Comparison of ENCODE assay signal across 1 cellular context in genomic region chr17:44029736-44030135, GRCh38.
A peak's percentile ranks its signal among the peaks of the same experiment; 100 is the strongest.
TF ChIP-seq lines count a peak whose summit lies in the region.

No MANE protein-coding gene starts in this region.

TF ChIP-seq in HepG2, 621 proteins besides CTCF, POLR2A, EP300 and RAD21:
- TF ChIP-seq SIX4 (CRISPR knock-in tag; IDR thresholded peaks at IDR 0.05) (no peak), RBM22 (optimal IDR thresholded peaks at IDR 0.05; ENCODE audit: low read length) (peak; percentile 65)
